21 cellular contexts compared by ENCODE assay signal in genomic region chr3:36740822-36741221, GRCh38. TPM values are rescaled to one million over a fixed set of nuclear protein-coding genes. Genes with fewer than 3 reads are reported as not detected.
A peak's percentile ranks its signal among the peaks of the same experiment; 100 is the strongest.
DNase-seq lines count a peak whose midpoint lies in the region; ATAC-seq, FAIRE-seq and TF ChIP-seq lines count a peak whose summit lies in the region.
"Had no signal": no experiment of that assay in that cellular context is flagged by ENCODE, and none has a peak within 500 bp of the region (broad histone marks: within the 10 kb centered on the region; RNA-seq: fewer than 3 reads in every experiment).

No MANE protein-coding gene starts in this region.

- H3K9me3 ChIP-seq in KOPT-K1 (ENCODE audit: insufficient read depth, low read length, poor library complexity, severe bottlenecking) (no peaks in the 10 kb centered on the region), WERI-Rb-1 (ENCODE audit: severe bottlenecking) (no peaks in the 10 kb centered on the region), HepG2 (ENCODE audit: low read length) (no peaks in the 10 kb centered on the region)
- H3K9me3 ChIP-seq: A549, Caco-2 had no signal

- H2AFZ ChIP-seq in HepG2 (ENCODE audit: low read length), result no peak overlapping the region

- H3K4me2 ChIP-seq in HepG2 (ENCODE audit: low read depth, low read length), result no peak overlapping the region
- H3K4me2 ChIP-seq: A549 had no signal

- no peak for FAIRE-seq in HepG2 (lab: Jason Lieb, UNC)
- FAIRE-seq: A549, D721Med, GM12878 had no signal

- no TSS peak for BruUV-seq in HepG2 (replicated peaks; lab: Mats Ljungman, UMichigan)

- WGBS in HepG2 (ENCODE audit: low lambda C conversion rate), result 29% methylated on average over 2 of the region's 2 CpGs

- ATAC-seq in HepG2, result no peak
- no peak for ATAC-seq in stimulated activated naive CD8-positive, alpha-beta T cell treated with anti-CD3 and anti-CD28 coated beads, Interleukin-15, Interleukin-2, amounts not matched to agents 100 U/mL and 50 U/mL, for 24 hours
- no peak for ATAC-seq in HG03378 (IDR thresholded peaks at IDR 0.05; ENCODE audit: unreplicated experiment)
- ATAC-seq: GM12878 had no signal

- H3K4me3 ChIP-seq in WERI-Rb-1 (ENCODE audit: low read depth, low read length) (no peak overlapping the region), HepG2 (replicated peaks in 1 of 3; ENCODE audit: insufficient read depth in 1 of 3, low read depth in 2 of 3, low read length in 3 of 3) (no peak overlapping the region)
- H3K4me3 ChIP-seq: A549, GM12878 had no signal

- no peak for TF ChIP-seq EP300 in HepG2 (IDR thresholded peaks at IDR 0.05; ENCODE audit: low read depth in 2 of 2, low read length in 2 of 2)
- no peak for TF ChIP-seq EP300 in HepG2 (CRISPR knock-in tag; IDR thresholded peaks at IDR 0.05; ENCODE audit: borderline replicate concordance)

- no peaks in the 10 kb centered on the region for H4K20me1 ChIP-seq in HepG2 (ENCODE audit: insufficient read depth, low read length)

- H3K27ac ChIP-seq in KOPT-K1 (ENCODE audit: low read depth, low read length, poor library complexity, severe bottlenecking) (peak overlapping the region; percentile 28), WERI-Rb-1 (peak overlapping the region; percentile 30), HepG2 (ENCODE audit: extremely low read length, insufficient read depth, low read length) (no peak overlapping the region)
- H3K27ac ChIP-seq: 22Rv1, A549, C4-2B had no signal

- DNase-seq in DMS 273 (lab: John Stamatoyannopoulos, UW; ENCODE audit: unreplicated experiment), result peak; percentile 33
- peak; percentile 14 for DNase-seq in NCI-H2171 (lab: John Stamatoyannopoulos, UW)
- DNase-seq in WERI-Rb-1, result no peak
- no peak for DNase-seq in HepG2 (ENCODE audit: low spot score)
- DNase-seq in stimulated activated naive CD8-positive, alpha-beta T cell treated with anti-CD3 and anti-CD28 coated beads, Interleukin-15, Interleukin-2, amounts not matched to agents 100 U/mL and 50 U/mL, for 24 hours, result no peak
- DNase-seq: AML-193; Caco-2; CD4-positive, alpha-beta T cell; DMS79 treated with DMSO at 0.1 percent for 48 hours; EL; GOT3; HFFc6 had no signal

- intact Hi-C loops in HepG2 (cut with micrococcal nuclease; ENCODE audit: unreplicated experiment), result no loop called here

- TF ChIP-seq CTCF in WERI-Rb-1 (IDR thresholded peaks at IDR 0.05; ENCODE audit: low read depth, low read length) (no peak), HepG2 (CRISPR knock-in tag; IDR thresholded peaks at IDR 0.05) (no peak)

- in situ Hi-C loops in HepG2 (cut with HindIII; ENCODE audit: extremely low pct_ligation_motif_present, low pct_unique_long_range_greater_than_20kb), result loop anchor here (25.0 kb wide), 2 partner anchors 221 to 471 kb away; no protein-coding TSS in a partner anchor

- H3K4me1 ChIP-seq in HepG2 (ENCODE audit: insufficient read depth, low read length), result no peaks in the 10 kb centered on the region
- H3K4me1 ChIP-seq: A549 had no signal

- H3K36me3 ChIP-seq in KOPT-K1 (ENCODE audit: insufficient read depth, low read length) (no peaks in the 10 kb centered on the region), WERI-Rb-1 (no peaks in the 10 kb centered on the region), HepG2 (replicated peaks in 1 of 2; ENCODE audit: control insufficient read depth in 1 of 2, insufficient read depth in 2 of 2, low read length in 2 of 2) (no peaks in the 10 kb centered on the region)

- H3K27me3 ChIP-seq in WERI-Rb-1 (ENCODE audit: insufficient read depth, low read depth, severe bottlenecking) (no peaks in the 10 kb centered on the region), HepG2 (ENCODE audit: control insufficient read depth in 1 of 2, insufficient read depth in 2 of 2, low read length in 2 of 2) (no peaks in the 10 kb centered on the region)

- no peak for TF ChIP-seq RAD21 in HepG2 (CRISPR knock-in tag; IDR thresholded peaks at IDR 0.05)

- CTCF ChIA-PET in HepG2 (lab: Yijun Ruan, JAX; ENCODE audit: low intra/inter-chr PET ratio, low total read pairs), result no interaction called here

- no peak overlapping the region for H3K9ac ChIP-seq in HepG2 (ENCODE audit: insufficient read depth, low read depth, low read length)

- H3K79me2 ChIP-seq in HepG2 (ENCODE audit: insufficient read depth, low read length), result no peaks in the 10 kb centered on the region

- POLR2A ChIA-PET in HepG2 (lab: Yijun Ruan, JAX), result no interaction called here

- TF ChIP-seq POLR2A in HepG2 (IDR thresholded peaks at IDR 0.05; ENCODE audit: insufficient read depth in 1 of 2, low read depth in 2 of 2, low read length in 2 of 2), result no peak

TF ChIP-seq in HepG2, 621 proteins besides CTCF, POLR2A, EP300 and RAD21:
- TF ChIP-seq ZBTB2 (CRISPR knock-in tag; IDR thresholded peaks at IDR 0.05; ENCODE audit: low read depth) (no peak), HNRNPLL (IDR thresholded peaks at IDR 0.05; ENCODE audit: low read depth, low read length, poor library complexity, severe bottlenecking) (no peak)

RNA-seq across cellular contexts. Expression of gene DCLK3, which starts 23.5 kb away (rescaled TPM):
- not detected in 2 replicates for total RNA-seq in HepG2 (2016; rRNA removed; fragmentation: Illumina TruSeq; extraction: Trizol)
- total RNA-seq in HepG2 (2016; cell fraction: cytosol; rRNA removed; fragmentation: Illumina TruSeq; extraction: Trizol; ENCODE audit: low read depth), result not detected in 2 replicates
- not detected in 2 replicates for total RNA-seq in HepG2 (2016; cell fraction: insoluble cytoplasmic fraction; rRNA removed; fragmentation: Illumina TruSeq; extraction: Trizol)
- total RNA-seq in HepG2 (2016; cell fraction: membrane; rRNA removed; fragmentation: Illumina TruSeq; extraction: Trizol), result not detected in 2 replicates
- not detected in 2 replicates for total RNA-seq in HepG2 (2016; cell fraction: nucleus; rRNA removed; fragmentation: Illumina TruSeq; extraction: Trizol)
- polyA plus RNA-seq in HepG2 (2011; rRNA removed), result not detected in 2 replicates
- not detected in 2 replicates for polyA plus RNA-seq in HepG2 (2011; cell fraction: cytosol; rRNA removed)
- not detected in 2 replicates for polyA plus RNA-seq in HepG2 (2011; cell fraction: nucleus; rRNA removed)
- polyA plus RNA-seq in HepG2 (2012), result not detected in 2 replicates
- not detected in 2 replicates for polyA plus RNA-seq in HepG2 (2016; cell fraction: cytosol; fragmentation: Illumina TruSeq; extraction: Trizol; ENCODE audit: low read depth)
- not detected in 2 replicates for polyA plus RNA-seq in HepG2 (2016; cell fraction: insoluble cytoplasmic fraction; fragmentation: Illumina TruSeq; extraction: Trizol; ENCODE audit: low read depth)
- not detected in 2 replicates for polyA plus RNA-seq in HepG2 (2016; cell fraction: membrane; fragmentation: Illumina TruSeq; extraction: Trizol; ENCODE audit: low read depth)
- polyA plus RNA-seq in HepG2 (2016; cell fraction: nucleus; fragmentation: Illumina TruSeq; extraction: Trizol; ENCODE audit: insufficient read depth, low read depth), result not detected in 2 replicates
- not detected in 2 replicates for polyA minus RNA-seq in HepG2 (2011; rRNA and poly(A)+ RNA removed; ENCODE audit: low replicate concordance)
- polyA minus RNA-seq in HepG2 (2011; cell fraction: cytosol; rRNA and poly(A)+ RNA removed), result not detected in 2 replicates
- not detected in 2 replicates for polyA minus RNA-seq in HepG2 (2011; cell fraction: nucleus; rRNA and poly(A)+ RNA removed)
- total RNA-seq: Caco-2; CD4-positive, alpha-beta T cell; G401; GM12878; HFFc6 had no signal
- polyA plus RNA-seq: A549, BJ, GM12878 had no signal

Comparison
In these comparisons a context has a peak if more than half of its experiments do, and no peak if none do; other contexts are left out.
1. DNase-seq: peak in DMS 273 (single experiment) and NCI-H2171 (single experiment); none in WERI-Rb-1 (single experiment), HepG2 (single experiment) and stimulated activated naive CD8-positive, alpha-beta T cell treated with anti-CD3 and anti-CD28 coated beads, Interleukin-15, Interleukin-2, amounts not matched to agents 100 U/mL and 50 U/mL, for 24 hours (single experiment).